12 cellular contexts compared by ENCODE assay signal in genomic region chr10:98403812-98404504, GRCh38. TPM values are rescaled to one million over a fixed set of nuclear protein-coding genes. Genes with fewer than 3 reads are reported as not detected.
DNase-seq lines count a peak whose midpoint lies in the region; ATAC-seq and TF ChIP-seq lines count a peak whose summit lies in the region.
"Had no signal": no experiment of that assay in that cellular context is flagged by ENCODE, and none has a peak within 500 bp of the region (broad histone marks: within the 10 kb centered on the region; RNA-seq: fewer than 3 reads in every experiment).

No MANE protein-coding gene starts in this region.

- H3K4me3 Mint-ChIP-seq in osteocyte (ENCODE audit: unreplicated experiment) = no peak overlapping the region
- no peak overlapping the region for H3K4me3 Mint-ChIP-seq in naive thymus-derived CD4-positive, alpha-beta T cell
- no peak overlapping the region for H3K4me3 Mint-ChIP-seq in glutamatergic neuron (ENCODE audit: unreplicated experiment)
- H3K4me3 Mint-ChIP-seq: T-helper 1 cell treated with Interleukin-12 subunit alpha and Interleukin-12 subunit beta and Interleukin-4 antibody, amounts not matched to agents 30 μg/mL and 1 μg/mL, for 36 hours had no signal

- H3K36me3 Mint-ChIP-seq in osteocyte (ENCODE audit: unreplicated experiment) = no peaks in the 10 kb centered on the region
- H3K36me3 Mint-ChIP-seq in naive thymus-derived CD4-positive, alpha-beta T cell = peaks cover 0 to 32% (median 22%) of the 10 kb centered on the region in 5 donors
- no peaks in the 10 kb centered on the region for H3K36me3 Mint-ChIP-seq in glutamatergic neuron (ENCODE audit: unreplicated experiment)

- no peaks in the 10 kb centered on the region for H3K27me3 ChIP-seq in naive thymus-derived CD4-positive, alpha-beta T cell (ENCODE audit: control insufficient read depth in 2 of 2, insufficient read depth in 2 of 2, low read length in 2 of 2)
- H3K27me3 ChIP-seq in upper lobe of right lung = no peaks in the 10 kb centered on the region

- no peak overlapping the region for H3K27ac ChIP-seq in naive thymus-derived CD4-positive, alpha-beta T cell (ENCODE audit: low read depth, low read length)
- H3K27ac ChIP-seq in upper lobe of right lung = no peak overlapping the region

- CTCF ChIA-PET in naive thymus-derived CD4-positive, alpha-beta T cell (lab: Charles Lee) = no interaction called here

- H3K9me3 ChIP-seq in naive thymus-derived CD4-positive, alpha-beta T cell (ENCODE audit: control insufficient read depth in 2 of 3, low read length in 3 of 3) = no peaks in the 10 kb centered on the region
- H3K9me3 ChIP-seq in upper lobe of right lung = no peaks in the 10 kb centered on the region

- ATAC-seq in naive thymus-derived CD4-positive, alpha-beta T cell = no peak
- no peak for ATAC-seq in HG03108 (IDR thresholded peaks at IDR 0.05; ENCODE audit: unreplicated experiment)
- ATAC-seq in upper lobe of right lung = no peak

- no peaks in the 10 kb centered on the region for H3K27me3 Mint-ChIP-seq in osteocyte (ENCODE audit: unreplicated experiment)
- no peaks in the 10 kb centered on the region for H3K27me3 Mint-ChIP-seq in naive thymus-derived CD4-positive, alpha-beta T cell
- H3K27me3 Mint-ChIP-seq in glutamatergic neuron (ENCODE audit: unreplicated experiment) = peaks cover 7% of the 10 kb centered on the region

- intact Hi-C loops in naive thymus-derived CD4-positive, alpha-beta T cell (cut with micrococcal nuclease) = no loop called here
- intact Hi-C loops in upper lobe of right lung (cut with DNase I) = no loop called here

- H3K36me3 ChIP-seq in naive thymus-derived CD4-positive, alpha-beta T cell (ENCODE audit: control insufficient read depth in 2 of 3, insufficient read depth in 3 of 3, low read length in 3 of 3) = peaks cover 0 to 4% (median 0%) of the 10 kb centered on the region in 3 experiments
- no peaks in the 10 kb centered on the region for H3K36me3 ChIP-seq in upper lobe of right lung

- H3K9me3 Mint-ChIP-seq in osteocyte (ENCODE audit: unreplicated experiment) = no peaks in the 10 kb centered on the region
- no peaks in the 10 kb centered on the region for H3K9me3 Mint-ChIP-seq in naive thymus-derived CD4-positive, alpha-beta T cell
- peaks cover 1% of the 10 kb centered on the region for H3K9me3 Mint-ChIP-seq in glutamatergic neuron (ENCODE audit: unreplicated experiment)
- H3K9me3 Mint-ChIP-seq: T-helper 1 cell treated with Interleukin-12 subunit alpha and Interleukin-12 subunit beta and Interleukin-4 antibody, amounts not matched to agents 30 μg/mL and 1 μg/mL, for 36 hours had no signal

- peak; percentile 53 for DNase-seq in Daoy (ENCODE audit: low read depth)
- peak; percentile 40 for DNase-seq in HT1080 (ENCODE audit: low read depth)
- peak; percentile 42 for DNase-seq in amniotic epithelial cell (ENCODE audit: low read depth)
- DNase-seq in osteocyte (ENCODE audit: extremely low spot score, unreplicated experiment) = no peak
- DNase-seq in naive thymus-derived CD4-positive, alpha-beta T cell = no peak
- no peak for DNase-seq in glutamatergic neuron
- DNase-seq in upper lobe of right lung = no peak
- DNase-seq: activated T-cell treated with anti-CD3 and anti-CD28 coated beads for 4 hours; NCI-H82; stimulated activated naive CD4-positive, alpha-beta T cell treated with Interleukin-2 at 50 U/mL for 16 hours had no signal

- POLR2A ChIA-PET in naive thymus-derived CD4-positive, alpha-beta T cell (lab: Charles Lee) = no interaction called here

- H3K4me1 Mint-ChIP-seq in osteocyte (ENCODE audit: unreplicated experiment) (peaks cover 15% of the 10 kb centered on the region), glutamatergic neuron (ENCODE audit: low read depth, unreplicated experiment) (peaks cover 15% of the 10 kb centered on the region)
- H3K4me1 Mint-ChIP-seq in naive thymus-derived CD4-positive, alpha-beta T cell = peaks cover 0 to 6% (median 0%) of the 10 kb centered on the region in 7 donors

- H3K4me3 ChIP-seq in naive thymus-derived CD4-positive, alpha-beta T cell (ENCODE audit: low read length) = no peak overlapping the region
- H3K4me3 ChIP-seq in upper lobe of right lung = no peak overlapping the region

- TF ChIP-seq CTCF in osteocyte (IDR thresholded peaks at IDR 0.05) (no peak), glutamatergic neuron (IDR thresholded peaks at IDR 0.05; ENCODE audit: partially characterized antibody, unreplicated experiment) (no peak), upper lobe of right lung (IDR thresholded peaks at IDR 0.05) (no peak)

- H3K27ac Mint-ChIP-seq in osteocyte (ENCODE audit: unreplicated experiment) (peak overlapping the region; percentile 64), glutamatergic neuron (ENCODE audit: unreplicated experiment) (no peak overlapping the region)
- no peak overlapping the region for H3K27ac Mint-ChIP-seq in naive thymus-derived CD4-positive, alpha-beta T cell
- H3K27ac Mint-ChIP-seq: T-helper 1 cell treated with Interleukin-12 subunit alpha and Interleukin-12 subunit beta and Interleukin-4 antibody, amounts not matched to agents 30 μg/mL and 1 μg/mL, for 36 hours had no signal

- H3K4me1 ChIP-seq in naive thymus-derived CD4-positive, alpha-beta T cell (ENCODE audit: control insufficient read depth in 2 of 2, insufficient read depth in 2 of 2, low read length in 2 of 2) = no peaks in the 10 kb centered on the region
- no peaks in the 10 kb centered on the region for H3K4me1 ChIP-seq in upper lobe of right lung

RNA-seq across cellular contexts. Expression of gene PYROXD2, which starts 11.0 kb away (rescaled TPM):
- total RNA-seq in Daoy (2014; rRNA removed; shearing (Covaris generic)) = 0.69 and 1.0 TPM in 2 replicates
- total RNA-seq in HT1080 (2014; rRNA removed; shearing (Covaris generic)) = 3.8 and 4.8 TPM in 2 replicates
- 2.2 and 2.9 TPM in 2 replicates for polyA plus RNA-seq in HT1080 (2015; cell fraction: cytosol; rRNA removed)
- polyA plus RNA-seq in HT1080 (2015; cell fraction: nucleus; rRNA removed) = 11.2 and 16.5 TPM in 2 replicates
- total RNA-seq in osteocyte = 4.6 and 4.8 TPM in 2 replicates
- total RNA-seq in naive thymus-derived CD4-positive, alpha-beta T cell = 10 to 100 TPM; 11.9 to 37.1 (median 26.9) TPM
- 1 to 10 TPM; 5.6 TPM for polyA plus RNA-seq in naive thymus-derived CD4-positive, alpha-beta T cell
- total RNA-seq in glutamatergic neuron (ENCODE audit: unreplicated experiment) = 5.5 TPM
- 13.0 TPM for total RNA-seq in upper lobe of right lung

RNA-seq across cellular contexts. Expression of gene HPS1, which starts 42.8 kb away (rescaled TPM):
- 6.3 and 7.6 TPM in 2 replicates for total RNA-seq in Daoy (2014; rRNA removed; shearing (Covaris generic))
- total RNA-seq in HT1080 (2014; rRNA removed; shearing (Covaris generic)) = 20.0 and 30.4 TPM in 2 replicates
- polyA plus RNA-seq in HT1080 (2015; cell fraction: cytosol; rRNA removed) = 20.5 and 28.2 TPM in 2 replicates
- 24.8 and 33.6 TPM in 2 replicates for polyA plus RNA-seq in HT1080 (2015; cell fraction: nucleus; rRNA removed)
- 61.9 and 67.1 TPM in 2 replicates for total RNA-seq in osteocyte
- total RNA-seq in naive thymus-derived CD4-positive, alpha-beta T cell = 100 to 1,000 TPM in 2 of 5 experiments, 10 to 100 TPM in 3; 68.5 to 107 (median 90.9) TPM
- polyA plus RNA-seq in naive thymus-derived CD4-positive, alpha-beta T cell = 10 to 100 TPM; 54.3 to 70.8 TPM
- total RNA-seq in glutamatergic neuron (ENCODE audit: unreplicated experiment) = 34.4 TPM
- 77.7 TPM for total RNA-seq in upper lobe of right lung

Comparison
In these comparisons a context has a peak if more than half of its experiments do, and no peak if none do; other contexts are left out.
1. DNase-seq: peak in Daoy (single experiment), HT1080 (single experiment) and amniotic epithelial cell (single experiment); none in osteocyte (single experiment), naive thymus-derived CD4-positive, alpha-beta T cell (0 of 9), glutamatergic neuron (single experiment) and upper lobe of right lung (single experiment).